Comparison of ENCODE assay signal across 9 cellular contexts in genomic region chr9:137762414-137763061, GRCh38.
A peak's percentile ranks its signal among the peaks of the same experiment; 100 is the strongest.
DNase-seq lines count a peak whose midpoint lies in the region; ATAC-seq and TF ChIP-seq lines count a peak whose summit lies in the region.
"Had no signal": no experiment of that assay in that cellular context is flagged by ENCODE, and none has a peak within 500 bp of the region (broad histone marks: within the 10 kb centered on the region; RNA-seq: fewer than 3 reads in every experiment).

No MANE protein-coding gene starts in this region.

- H3K36me3 ChIP-seq in DOHH2 (ENCODE audit: control insufficient read depth, low read length) (peaks cover 93% of the 10 kb centered on the region), esophagus squamous epithelium (peaks cover 10 to 94% (median 18%) of the 10 kb centered on the region in 3 donors), PC-3 (ENCODE audit: low read depth, low read length) (peaks cover 15% of the 10 kb centered on the region), tibial nerve (peaks cover 0 to 85% (median 5%) of the 10 kb centered on the region in 3 donors)

- TF ChIP-seq EP300 in tibial nerve (IDR thresholded peaks at IDR 0.05), result no peak

- H3F3A ChIP-seq in DOHH2 (ENCODE audit: control insufficient read depth, insufficient read depth) (no peaks in the 10 kb centered on the region; the same call in 1 of the 2 replicates), PC-3 (ENCODE audit: low read length, unreplicated experiment) (no peaks in the 10 kb centered on the region)

- TF ChIP-seq CTCF in DOHH2 (IDR thresholded peaks at IDR 0.05; ENCODE audit: low read depth, low read length, poor library complexity, severe bottlenecking) (no peak), esophagus squamous epithelium (IDR thresholded peaks at IDR 0.05) (no peak), PC-3 (conservative IDR thresholded peaks at IDR 0.05; ENCODE audit: low read depth, low read length) (no peak), tibial nerve (IDR thresholded peaks at IDR 0.05) (no peak)

- H3K4me3 ChIP-seq in DOHH2 (ENCODE audit: low read length), result no peak overlapping the region
- no peak overlapping the region for H3K4me3 ChIP-seq in esophagus squamous epithelium
- H3K4me3 ChIP-seq in PC-3 (ENCODE audit: low read length), result no peak overlapping the region
- no peak overlapping the region for H3K4me3 ChIP-seq in tibial nerve

- H3K9me2 ChIP-seq in DOHH2 (replicated peaks; ENCODE audit: control insufficient read depth, low read length) (no peaks in the 10 kb centered on the region), PC-3 (replicated peaks; ENCODE audit: low read length) (no peaks in the 10 kb centered on the region)

- POLR2A ChIA-PET in PC-3 (lab: Charles Lee; ENCODE audit: unreplicated experiment), result no interaction called here

- DNase-seq in esophagus squamous epithelium (lab: John Stamatoyannopoulos, UW), result no peak
- DNase-seq in PC-3, result no peak
- no peak for DNase-seq in NAMALWA (ENCODE audit: low spot score)
- no peak for DNase-seq in erythroblast (lab: John Stamatoyannopoulos, UW)
- no peak for DNase-seq in tibial nerve (ENCODE audit: low spot score in 2 of 2)
- DNase-seq: GF-D8 had no signal

- H3K4me2 ChIP-seq in DOHH2 (ENCODE audit: low read length) (no peak overlapping the region), PC-3 (ENCODE audit: low read length) (no peak overlapping the region)

- H3K9me3 ChIP-seq in DOHH2 (ENCODE audit: control insufficient read depth, insufficient read depth, low read length), result no peaks in the 10 kb centered on the region
- H3K9me3 ChIP-seq in esophagus squamous epithelium, result no peaks in the 10 kb centered on the region
- H3K9me3 ChIP-seq in PC-3 (ENCODE audit: low read length), result no peaks in the 10 kb centered on the region
- H3K9me3 ChIP-seq in tibial nerve, result no peaks in the 10 kb centered on the region

- H3K27ac ChIP-seq in DOHH2 (ENCODE audit: low read depth, low read length), result peak overlapping the region; percentile 58
- peak overlapping the region in 3 of 4 donors; percentile 11 to 53 (median 50) for H3K27ac ChIP-seq in esophagus squamous epithelium
- H3K27ac ChIP-seq in PC-3 (ENCODE audit: low read length), result no peak overlapping the region
- H3K27ac ChIP-seq in tibial nerve, result no peak overlapping the region

- H3K27me3 ChIP-seq in DOHH2 (ENCODE audit: control insufficient read depth, low read length), result no peaks in the 10 kb centered on the region
- no peaks in the 10 kb centered on the region for H3K27me3 ChIP-seq in esophagus squamous epithelium
- no peaks in the 10 kb centered on the region for H3K27me3 ChIP-seq in PC-3 (ENCODE audit: low read length)
- H3K27me3 ChIP-seq in tibial nerve, result no peaks in the 10 kb centered on the region

- no TSS peak for BruUV-seq in PC-3 (replicated peaks; lab: Mats Ljungman, UMichigan)

- TF ChIP-seq POLR2A in esophagus squamous epithelium (IDR thresholded peaks at IDR 0.05) (no peak), erythroblast (IDR thresholded peaks at IDR 0.05; ENCODE audit: low read length) (no peak), tibial nerve (IDR thresholded peaks at IDR 0.05) (no peak)

- CTCF ChIA-PET in PC-3 (lab: Charles Lee), result no interaction called here

- peaks cover 53% of the 10 kb centered on the region for H3K4me1 ChIP-seq in DOHH2 (ENCODE audit: control insufficient read depth, low read length)
- H3K4me1 ChIP-seq in esophagus squamous epithelium, result peaks cover 0 to 14% (median 0%) of the 10 kb centered on the region in 3 donors
- 0 out of 2 replicates have a peak, but pooled peaks cover 2% of the 10 kb centered on the region for H3K4me1 ChIP-seq in PC-3 (ENCODE audit: insufficient read depth, low read length)
- peaks cover 0 to 43% (median 18%) of the 10 kb centered on the region in 4 donors for H3K4me1 ChIP-seq in tibial nerve

- no peak overlapping the region for H2AFZ ChIP-seq in PC-3 (ENCODE audit: low read length)

- H3K9ac ChIP-seq in PC-3 (ENCODE audit: low read length), result no peak overlapping the region

- H4K20me1 ChIP-seq in DOHH2 (ENCODE audit: control insufficient read depth, insufficient read depth, low read depth, low read length), result peaks cover 2% of the 10 kb centered on the region; the same call in 1 of the 2 replicates
- H4K20me1 ChIP-seq in PC-3 (ENCODE audit: low read length), result no peaks in the 10 kb centered on the region

- peak; percentile 51 for ATAC-seq in GM19043 (IDR thresholded peaks at IDR 0.05; ENCODE audit: low read depth, unreplicated experiment)
- ATAC-seq in HG03066 (IDR thresholded peaks at IDR 0.05; ENCODE audit: low read depth, unreplicated experiment), result peak; percentile 61
- ATAC-seq in PC-3, result no peak

- 76 to 77% methylated on average over 14 to 15 of the region's 21 CpGs for WGBS in esophagus squamous epithelium, 2 donors
- WGBS in tibial nerve, 2 donors, result 85 to 92% methylated on average over 21 of the region's 21 CpGs

- H3K79me2 ChIP-seq in DOHH2 (ENCODE audit: control insufficient read depth, low read length) (peaks cover 48% of the 10 kb centered on the region), PC-3 (ENCODE audit: low read length) (no peaks in the 10 kb centered on the region)

- intact Hi-C loops in esophagus squamous epithelium (cut with DNase I) (no loop called here), PC-3 (cut with micrococcal nuclease) (no loop called here)

Comparison
In these comparisons a context has a peak if more than half of its experiments do, and no peak if none do; other contexts are left out.
1. H3K27ac ChIP-seq: peak in DOHH2 (single experiment) and esophagus squamous epithelium (3 of 4); none in PC-3 (single experiment) and tibial nerve (0 of 4).